Comparison of ENCODE assay signal across 8 cellular contexts in the genomic region with DNA sequence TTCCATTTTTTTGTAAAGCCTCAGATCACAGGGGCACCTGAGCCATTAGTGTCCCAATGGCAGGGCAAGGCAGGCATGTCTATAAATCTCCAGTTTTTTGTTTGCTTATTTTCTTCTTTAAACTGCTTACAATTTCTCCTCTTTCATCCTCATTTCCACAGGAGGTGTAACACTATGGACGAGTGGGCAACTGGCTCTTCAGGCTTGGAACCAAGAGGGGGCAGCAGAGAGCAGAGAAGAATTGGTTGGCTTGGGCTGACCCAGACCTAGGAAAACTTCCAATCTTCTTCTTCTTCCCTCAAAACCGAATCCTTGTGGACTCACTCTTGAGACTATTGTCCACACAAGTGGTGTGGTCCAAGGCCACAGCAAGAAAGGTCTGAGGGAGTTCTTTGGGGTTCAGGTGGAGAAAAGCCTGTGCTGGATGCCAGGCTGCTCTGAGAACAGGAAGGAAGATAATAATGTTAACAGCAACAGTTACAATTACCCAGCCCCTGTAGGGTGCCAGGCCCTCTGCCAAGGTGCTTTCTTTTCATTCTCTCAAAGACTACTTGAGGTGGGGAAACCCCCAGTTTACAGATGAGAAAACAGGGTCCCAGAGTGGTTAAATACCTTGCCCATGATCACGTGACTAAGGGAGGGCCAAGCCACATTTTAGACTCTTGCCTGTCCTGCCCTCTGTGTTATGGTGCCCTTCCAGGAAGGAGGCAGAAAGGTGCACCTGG.
DNase-seq lines count a peak whose midpoint lies in the region; ATAC-seq lines count a peak whose summit lies in the region.

No MANE protein-coding gene starts in this region.

- H3K27ac ChIP-seq in right cardiac atrium (ENCODE audit: low read length) = no peak overlapping the region

- WGBS in right cardiac atrium = 33% methylated on average over 3 of the region's 3 CpGs

- H3K27me3 ChIP-seq in adipocyte (replicated peaks; ENCODE audit: control insufficient read depth, insufficient read depth, low read length) (peaks cover 21% of the 10 kb centered on the region), right cardiac atrium (ENCODE audit: control insufficient read depth, insufficient read depth) (no peaks in the 10 kb centered on the region)

- H3K4me1 ChIP-seq in adipocyte (ENCODE audit: control insufficient read depth, insufficient read depth, low read length) = peaks cover 8% of the 10 kb centered on the region
- H3K4me1 ChIP-seq in right cardiac atrium (ENCODE audit: control insufficient read depth, insufficient read depth, low read length) = no peaks in the 10 kb centered on the region

- H3K4me3 ChIP-seq in adipocyte (ENCODE audit: low read length) = no peak overlapping the region
- no peak overlapping the region for H3K4me3 ChIP-seq in right cardiac atrium (ENCODE audit: low read length)

- H3K9me3 ChIP-seq in adipocyte (ENCODE audit: control insufficient read depth, low read length) (no peaks in the 10 kb centered on the region), right cardiac atrium (ENCODE audit: control insufficient read depth, low read length) (no peaks in the 10 kb centered on the region)

- intact Hi-C loops in right cardiac atrium (cut with DNase I) = loop anchor here in 3 of 4 donors (2.0 to 10.0 kb wide), 4 partner anchors 237 to 433 kb away; no protein-coding TSS in a partner anchor

- H3K9ac ChIP-seq in adipocyte (ENCODE audit: low read length) = no peak overlapping the region

- DNase-seq in AG20443 (ENCODE audit: low spot score) (peak; percentile 85), NOMO-1 treated with DMSO at 0.1 percent for 48 hours (lab: John Stamatoyannopoulos, UW; ENCODE audit: unreplicated experiment) (peak; percentile 7), adipocyte (ENCODE audit: low read depth) (peak; percentile 74), right cardiac atrium (peak; percentile 67 to 85 (median 73)), renal cortical epithelial cell (ENCODE audit: low read depth) (peak; percentile 36)

- ATAC-seq in GM18502 (IDR thresholded peaks at IDR 0.05; ENCODE audit: poor library complexity, unreplicated experiment) (peak; percentile 75), HG03103 (IDR thresholded peaks at IDR 0.05; ENCODE audit: low read depth, unreplicated experiment) (peak; percentile 63), right cardiac atrium (peak; percentile 85 to 86), HG03442 (IDR thresholded peaks at IDR 0.05; ENCODE audit: unreplicated experiment) (no peak)

- no peaks in the 10 kb centered on the region for H3K36me3 ChIP-seq in adipocyte (ENCODE audit: control insufficient read depth, insufficient read depth, low read length, severe bottlenecking)

Comparison
In these comparisons a context has a peak if more than half of its experiments do, and no peak if none do; other contexts are left out.
1. DNase-seq: peak in every context shown above with its lines; median percentile 85 in AG20443; 74 in adipocyte; 73 in right cardiac atrium; 36 in renal cortical epithelial cell; 7 in NOMO-1 treated with DMSO at 0.1 percent for 48 hours.